ENCODE assay signal across 19 cellular contexts in the genomic region with DNA sequence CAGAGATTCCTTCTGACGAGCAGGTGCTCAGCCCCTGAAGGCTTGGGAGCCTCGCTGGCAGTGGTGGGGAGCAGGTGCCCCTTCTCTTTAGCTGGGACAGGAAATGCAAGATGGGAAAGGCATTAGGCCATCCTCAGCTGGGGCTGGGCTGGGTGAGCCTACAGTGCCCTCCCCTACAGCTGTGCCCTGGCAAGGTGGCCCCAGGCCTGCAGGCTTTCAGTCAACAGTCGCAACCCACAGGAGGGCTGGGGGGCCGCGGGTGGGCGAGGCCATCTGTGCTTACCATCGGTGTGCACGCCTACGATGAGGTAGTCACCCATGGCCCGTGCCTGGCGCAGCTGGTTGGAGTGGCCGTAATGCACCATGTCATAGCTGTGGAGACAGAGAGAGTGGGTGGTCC. TPM values are rescaled to one million over a fixed set of nuclear protein-coding genes. Genes with fewer than 3 reads are reported as not detected.
A peak's percentile ranks its signal among the peaks of the same experiment; 100 is the strongest.
DNase-seq lines count a peak whose midpoint lies in the region; ATAC-seq and TF ChIP-seq lines count a peak whose summit lies in the region.
"Had no signal": no experiment of that assay in that cellular context is flagged by ENCODE, and none has a peak within 500 bp of the region (broad histone marks: within the 10 kb centered on the region; RNA-seq: fewer than 3 reads in every experiment).

No MANE protein-coding gene starts in this region.

- CTCF ChIA-PET in IMR-90 (lab: Yijun Ruan, JAX), result no interaction called here

- 98% methylated on average over 7 of the region's 12 CpGs; no CpG with 5 or more reads in 1 of the 2 experiments for WGBS in IMR-90 (ENCODE audit: extremely low coverage in 2 of 2, insufficient read length in 1 of 2), 2 experiments
- WGBS in trophoblast cell (ENCODE audit: extremely low coverage, insufficient coverage, insufficient read length), result no CpG with 5 or more reads among the region's 12 CpGs

- H4K8ac ChIP-seq in IMR-90 (ENCODE audit: low read depth in 2 of 2, low read length in 2 of 2), result no peak overlapping the region
- H4K8ac ChIP-seq in trophoblast cell (ENCODE audit: low read depth, low read length), result no peak overlapping the region

- no peak overlapping the region for H3K23ac ChIP-seq in IMR-90 (ENCODE audit: low read depth, low read length)
- H3K23ac ChIP-seq in trophoblast cell (ENCODE audit: low read length), result no peak overlapping the region

- peak overlapping the region; percentile 29 for H3K4me3 Mint-ChIP-seq in activated T-cell treated with anti-CD3 and anti-CD28 coated beads, Interleukin-2, amount 50 U/mL, for 4 hours
- peak overlapping the region; percentile 66 to 93 (median 87) for H3K4me3 Mint-ChIP-seq in brain

- H3K9ac ChIP-seq in IMR-90 (ENCODE audit: low read depth, low read length), result no peak overlapping the region
- H3K9ac ChIP-seq in trophoblast cell (ENCODE audit: low read length), result no peak overlapping the region

- no peak overlapping the region for H4K91ac ChIP-seq in IMR-90 (ENCODE audit: insufficient read depth, low read depth, low read length)
- no peak overlapping the region for H4K91ac ChIP-seq in trophoblast cell (ENCODE audit: low read depth, low read length)

- H4K5ac ChIP-seq in IMR-90 (ENCODE audit: low read depth, low read length), result no peak overlapping the region

- H3K14ac ChIP-seq in IMR-90 (replicated peaks; ENCODE audit: low read depth, low read length) (no peak overlapping the region), trophoblast cell (ENCODE audit: low read length) (no peak overlapping the region)

- H3K79me2 ChIP-seq in trophoblast cell (ENCODE audit: control insufficient read depth, insufficient read depth, low read length, poor library complexity), result peaks cover 4% of the 10 kb centered on the region
- H3K79me2 ChIP-seq in osteoblast (ENCODE audit: insufficient read depth, low read length), result peaks cover 13% of the 10 kb centered on the region

- 0 out of 2 replicates have a peak, but pooled peaks cover 4% of the 10 kb centered on the region for H3K9me1 ChIP-seq in IMR-90 (ENCODE audit: insufficient read depth, low read length)

- H3K36me3 Mint-ChIP-seq in activated T-cell treated with anti-CD3 and anti-CD28 coated beads, Interleukin-2, amount 50 U/mL, for 4 hours (ENCODE audit: insufficient read depth), result peaks cover 10% of the 10 kb centered on the region
- H3K36me3 Mint-ChIP-seq in brain, result peaks cover 14% of the 10 kb centered on the region

- TF ChIP-seq RAD21 in IMR-90 (IDR thresholded peaks at IDR 0.05; ENCODE audit: low read length), result no peak

- no peak for ATAC-seq in activated T-cell treated with anti-CD3 and anti-CD28 coated beads, Interleukin-2, amount 50 U/mL, for 4 hours
- ATAC-seq in IMR-90 (ENCODE audit: low read depth), result no peak

- no peak overlapping the region for H2BK12ac ChIP-seq in trophoblast cell (ENCODE audit: low read length)

- no peak overlapping the region for H2BK5ac ChIP-seq in IMR-90 (ENCODE audit: low read depth, low read length, poor library complexity, severe bottlenecking)
- H2BK5ac ChIP-seq in trophoblast cell (ENCODE audit: low read depth, low read length, poor library complexity), result no peak overlapping the region

- intact Hi-C loops in IMR-90 (cut with micrococcal nuclease), result no loop called here
- intact Hi-C loops in breast epithelium (cut with DNase I; ENCODE audit: low total_unique reads), result no loop called here

- H3K4me2 ChIP-seq in IMR-90 (ENCODE audit: low read depth, low read length) (no peak overlapping the region), trophoblast cell (ENCODE audit: low read length) (no peak overlapping the region), osteoblast (ENCODE audit: insufficient read depth, low read length) (no peak overlapping the region)

- TF ChIP-seq POLR2A in IMR-90 (IDR thresholded peaks at IDR 0.05; ENCODE audit: low read depth, low read length), result no peak
- TF ChIP-seq POLR2A in breast epithelium (IDR thresholded peaks at IDR 0.05), result no peak

- H2AK5ac ChIP-seq in IMR-90 (ENCODE audit: low read depth, low read length) (no peak overlapping the region), trophoblast cell (ENCODE audit: low read length) (no peak overlapping the region)

- peak overlapping the region; percentile 35 for H2AK9ac ChIP-seq in IMR-90 (replicated peaks; ENCODE audit: low read depth, low read length, poor library complexity)

- no peaks in the 10 kb centered on the region for H3K9me3 Mint-ChIP-seq in activated T-cell treated with anti-CD3 and anti-CD28 coated beads, Interleukin-2, amount 50 U/mL, for 4 hours
- H3K9me3 Mint-ChIP-seq in brain, result no peaks in the 10 kb centered on the region

- dilution Hi-C loops in IMR-90 (cut with HindIII; ENCODE audit: low sequenced_read_pairs, unreplicated experiment), result no loop called here

- H3K18ac ChIP-seq in IMR-90 (ENCODE audit: low read depth, low read length) (no peak overlapping the region), trophoblast cell (ENCODE audit: low read length) (peak overlapping the region; percentile 3)

- POLR2A ChIA-PET in IMR-90 (lab: Charles Lee; ENCODE audit: unreplicated experiment), result no interaction called here

- no peak overlapping the region for H3K56ac ChIP-seq in IMR-90 (ENCODE audit: extremely low read depth, insufficient read depth, low read length)

- H3K27me3 ChIP-seq in IMR-90 (ENCODE audit: control insufficient read depth, insufficient read depth, low read length) (no peaks in the 10 kb centered on the region), trophoblast cell (ENCODE audit: insufficient read depth, low read length) (no peaks in the 10 kb centered on the region), breast epithelium (no peaks in the 10 kb centered on the region), osteoblast (ENCODE audit: insufficient read depth, low read length) (no peaks in the 10 kb centered on the region)
- H3K27me3 ChIP-seq: brain microvascular endothelial cell, right atrium auricular region, tibial nerve had no signal

- H2AFZ ChIP-seq in IMR-90 (replicated peaks; ENCODE audit: low read length, poor library complexity) (no peak overlapping the region), trophoblast cell (ENCODE audit: insufficient read depth, low read length, poor library complexity) (no peak overlapping the region), osteoblast (ENCODE audit: low read length) (no peak overlapping the region)

- H3K79me1 ChIP-seq in IMR-90 (ENCODE audit: low read depth in 1 of 2, low read length in 2 of 2) (peaks cover 0 to 22% of the 10 kb centered on the region in 2 experiments; a peak in 3 of 4 replicates), trophoblast cell (ENCODE audit: low read length) (peaks cover 3% of the 10 kb centered on the region)

- H2BK120ac ChIP-seq in IMR-90 (ENCODE audit: low read depth, low read length) (no peak overlapping the region), trophoblast cell (ENCODE audit: insufficient read depth, low read length, poor library complexity) (no peak overlapping the region)

- H3K4me3 ChIP-seq in IMR-90 (ENCODE audit: insufficient read depth, low read depth, low read length) (no peak overlapping the region), trophoblast cell (ENCODE audit: low read depth, low read length) (no peak overlapping the region), breast epithelium (no peak overlapping the region), osteoblast (ENCODE audit: insufficient read depth, low read length) (no peak overlapping the region)
- H3K4me3 ChIP-seq: right atrium auricular region, tibial nerve had no signal

- no peak overlapping the region for H3K4ac ChIP-seq in IMR-90 (ENCODE audit: low read depth, low read length)
- no peak overlapping the region for H3K4ac ChIP-seq in trophoblast cell (ENCODE audit: low read depth, low read length)

- H3K36me3 ChIP-seq in IMR-90 (ENCODE audit: control insufficient read depth, insufficient read depth, low read length) (peaks cover 34% of the 10 kb centered on the region), trophoblast cell (ENCODE audit: control insufficient read depth in 1 of 2, insufficient read depth in 2 of 2, low read length in 2 of 2) (peaks cover 74 to 75% of the 10 kb centered on the region in 2 experiments), breast epithelium (no peaks in the 10 kb centered on the region), osteoblast (ENCODE audit: insufficient read depth, low read length) (peaks cover 27% of the 10 kb centered on the region)

- H3K27ac ChIP-seq in IMR-90 (ENCODE audit: insufficient read depth, low read length), result no peak overlapping the region
- H3K27ac ChIP-seq in trophoblast cell (ENCODE audit: low read depth, low read length), result no peak overlapping the region
- no peak overlapping the region for H3K27ac ChIP-seq in breast epithelium
- H3K27ac ChIP-seq in osteoblast (ENCODE audit: low read depth, low read length), result no peak overlapping the region
- H3K27ac ChIP-seq: brain microvascular endothelial cell, right atrium auricular region had no signal

- H3K4me1 Mint-ChIP-seq in activated T-cell treated with anti-CD3 and anti-CD28 coated beads, Interleukin-2, amount 50 U/mL, for 4 hours (ENCODE audit: low read depth), result peaks cover 10% of the 10 kb centered on the region
- peaks cover 10% of the 10 kb centered on the region for H3K4me1 Mint-ChIP-seq in brain

- BruUV-seq in IMR-90 (replicated peaks; lab: Mats Ljungman, UMichigan), result no TSS peak

- no peak overlapping the region for H2BK15ac ChIP-seq in IMR-90 (ENCODE audit: low read depth, low read length)

- TF ChIP-seq CTCF in IMR-90 (conservative IDR thresholded peaks at IDR 0.05; ENCODE audit: low read depth, low read length) (no peak), brain (conservative IDR thresholded peaks at IDR 0.05) (no peak), breast epithelium (IDR thresholded peaks at IDR 0.05) (no peak), osteoblast (IDR thresholded peaks at IDR 0.05; ENCODE audit: extremely low read depth, low read depth, low read length) (no peak)

- H3K9me3 ChIP-seq in IMR-90 (ENCODE audit: control insufficient read depth, insufficient read depth, low read length), result no peaks in the 10 kb centered on the region
- H3K9me3 ChIP-seq in trophoblast cell (ENCODE audit: insufficient read depth, low read depth, low read length), result no peaks in the 10 kb centered on the region
- H3K9me3 ChIP-seq in breast epithelium, result no peaks in the 10 kb centered on the region
- H3K9me3 ChIP-seq in osteoblast (ENCODE audit: low read depth, low read length), result no peaks in the 10 kb centered on the region
- H3K9me3 ChIP-seq: right atrium auricular region, tibial nerve had no signal

- H3K27ac Mint-ChIP-seq in brain, result no peak overlapping the region

- H3K4me1 ChIP-seq in IMR-90 (ENCODE audit: control insufficient read depth, insufficient read depth, low read length) (peaks cover 5% of the 10 kb centered on the region), trophoblast cell (ENCODE audit: control insufficient read depth in 1 of 2, insufficient read depth in 2 of 2, low read length in 2 of 2) (peaks cover 6% of the 10 kb centered on the region in 2 experiments), breast epithelium (peaks cover 0 to 9% of the 10 kb centered on the region in 2 donors), osteoblast (ENCODE audit: insufficient read depth, low read length) (peaks cover 5% of the 10 kb centered on the region)

- DNase-seq in activated T-cell treated with anti-CD3 and anti-CD28 coated beads, Interleukin-2, amount 50 U/mL, for 4 hours, result no peak
- DNase-seq in activated T-cell treated with anti-CD3 and anti-CD28 coated beads for 4 hours (no peak), IMR-90 (no peak), trophoblast cell (no peak), SKM-1 treated with dmso at 0.1 percent for 144 hours (lab: John Stamatoyannopoulos, UW; ENCODE audit: unreplicated experiment) (no peak), breast epithelium (ENCODE audit: low spot score in 2 of 2) (no peak), osteoblast (ENCODE audit: insufficient read length, low spot score, missing footprints) (no peak)
- DNase-seq: activated gamma-delta T cell treated with Interleukin-2 at 50 U/mL for 16 hours; brain microvascular endothelial cell; H7; NCI-H187 treated with DMSO at 0.1 percent for 48 hours; NCI-H446 treated with DMSO at 0.1 percent for 48 hours; nucleus accumbens; RPMI8226; stimulated activated naive CD4-positive, alpha-beta T cell treated with Interleukin-2 at 50 U/mL for 16 hours; SW 1271 had no signal

- no peaks in the 10 kb centered on the region for H3K27me3 Mint-ChIP-seq in activated T-cell treated with anti-CD3 and anti-CD28 coated beads, Interleukin-2, amount 50 U/mL, for 4 hours (ENCODE audit: low read depth)
- no peaks in the 10 kb centered on the region for H3K27me3 Mint-ChIP-seq in brain

- H4K12ac ChIP-seq in trophoblast cell (ENCODE audit: low read depth, low read length), result no peak overlapping the region

- in situ Hi-C loops in IMR-90 (cut with MboI; ENCODE audit: low sequenced_read_pairs), result no loop called here

- H2BK20ac ChIP-seq in IMR-90 (ENCODE audit: low read depth, low read length), result no peak overlapping the region

- H4K20me1 ChIP-seq in IMR-90 (ENCODE audit: insufficient read depth, low read length) (peaks cover 14% of the 10 kb centered on the region), osteoblast (ENCODE audit: insufficient read depth, low read length) (peaks cover 16% of the 10 kb centered on the region)

RNA-seq across cellular contexts. Expression of a gene that starts 2.0 kb away (rescaled TPM):
- total RNA-seq in activated T-cell treated with anti-CD3 and anti-CD28 coated beads, Interleukin-2, amount 50 U/mL, for 4 hours, result 10 to 100 TPM; 23.5 to 25.8 (median 25.7) TPM
- 31.9 and 37.3 TPM in 2 replicates for total RNA-seq in IMR-90 (2012; rRNA removed)
- 38.5 and 43.0 TPM in 2 replicates for polyA plus RNA-seq in IMR-90 (2012; rRNA removed)
- 21.7 and 31.1 TPM in 2 replicates for polyA plus RNA-seq in IMR-90 (2012; cell fraction: cytosol; rRNA removed)
- polyA plus RNA-seq in IMR-90 (2012; cell fraction: nucleus; rRNA removed; ENCODE audit: low replicate concordance), result 47.8 and 104 TPM in 2 replicates
- polyA plus RNA-seq in brain (ENCODE audit: insufficient read depth, low read depth, low replicate concordance), result 49.3 TPM
- polyA plus RNA-seq in trophoblast cell (2013), result 27.8 and 28.9 TPM in 2 replicates
- 10 to 100 TPM; 22.9 to 69.4 (median 35.9) TPM for total RNA-seq in breast epithelium
- 61.6 and 67.0 TPM in 2 replicates for total RNA-seq in osteoblast

RNA-seq across cellular contexts. Expression of a gene that starts 7.2 kb away (rescaled TPM):
- under 1 TPM in 2 of 3 donors, not detected in 1; 0.14 to 0.24 TPM for total RNA-seq in activated T-cell treated with anti-CD3 and anti-CD28 coated beads, Interleukin-2, amount 50 U/mL, for 4 hours
- total RNA-seq in IMR-90 (2012; rRNA removed) (under 0.01 TPM in 1 of 2 replicates, not detected in the other), breast epithelium (1 to 10 TPM in 1 of 3 donors, not detected in 2; 2.0 TPM), osteoblast (under 0.01 TPM in 1 of 2 replicates, not detected in the other)
- polyA plus RNA-seq in IMR-90 (2012; rRNA removed) (0.51 and 1.2 TPM in 2 replicates), brain (ENCODE audit: insufficient read depth, low read depth, low replicate concordance) (2.6 TPM)
- 6.3 and 8.4 TPM in 2 replicates for polyA plus RNA-seq in IMR-90 (2012; cell fraction: cytosol; rRNA removed)
- 0.63 and 1.9 TPM in 2 replicates for polyA plus RNA-seq in IMR-90 (2012; cell fraction: nucleus; rRNA removed; ENCODE audit: low replicate concordance)
- 27.1 and 28.5 TPM in 2 replicates for polyA plus RNA-seq in trophoblast cell (2013)

RNA-seq across cellular contexts. Expression of a gene that starts 8.7 kb away (rescaled TPM):
- 10 to 100 TPM; 41.1 to 47.2 (median 46.3) TPM for total RNA-seq in activated T-cell treated with anti-CD3 and anti-CD28 coated beads, Interleukin-2, amount 50 U/mL, for 4 hours
- 13.9 and 14.5 TPM in 2 replicates for total RNA-seq in IMR-90 (2012; rRNA removed)
- 19.8 and 20.5 TPM in 2 replicates for polyA plus RNA-seq in IMR-90 (2012; rRNA removed)
- polyA plus RNA-seq in IMR-90 (2012; cell fraction: cytosol; rRNA removed), result 8.3 and 10.9 TPM in 2 replicates
- polyA plus RNA-seq in IMR-90 (2012; cell fraction: nucleus; rRNA removed; ENCODE audit: low replicate concordance), result 74.8 and 246 TPM in 2 replicates
- polyA plus RNA-seq in brain (ENCODE audit: insufficient read depth, low read depth, low replicate concordance), result 15.7 TPM
- 33.1 and 36.5 TPM in 2 replicates for polyA plus RNA-seq in trophoblast cell (2013)
- 10 to 100 TPM; 20.6 to 27.2 (median 25.8) TPM for total RNA-seq in breast epithelium
- total RNA-seq in osteoblast, result 15.0 and 22.1 TPM in 2 replicates

RNA-seq across cellular contexts. Expression of a gene that starts 17.7 kb away (rescaled TPM):
- 100 to 1,000 TPM; 128 to 157 (median 153) TPM for total RNA-seq in activated T-cell treated with anti-CD3 and anti-CD28 coated beads, Interleukin-2, amount 50 U/mL, for 4 hours
- total RNA-seq in IMR-90 (2012; rRNA removed) (183 and 242 TPM in 2 replicates), breast epithelium (100 to 1,000 TPM in 2 of 3 donors, 10 to 100 TPM in 1; 99.7 to 127 (median 117) TPM), osteoblast (105 and 123 TPM in 2 replicates)
- polyA plus RNA-seq in IMR-90 (2012; rRNA removed) (387 and 508 TPM in 2 replicates), brain (ENCODE audit: insufficient read depth, low read depth, low replicate concordance) (219 TPM)
- 1,074 and 1,088 TPM in 2 replicates for polyA plus RNA-seq in IMR-90 (2012; cell fraction: cytosol; rRNA removed)
- 252 and 310 TPM in 2 replicates for polyA plus RNA-seq in IMR-90 (2012; cell fraction: nucleus; rRNA removed; ENCODE audit: low replicate concordance)
- polyA plus RNA-seq in trophoblast cell (2013), result 320 and 330 TPM in 2 replicates

RNA-seq across cellular contexts. Expression of a gene that starts 17.8 kb away (rescaled TPM):
- total RNA-seq in activated T-cell treated with anti-CD3 and anti-CD28 coated beads, Interleukin-2, amount 50 U/mL, for 4 hours, result 100 to 1,000 TPM; 321 to 369 (median 324) TPM
- total RNA-seq in IMR-90 (2012; rRNA removed) (144 and 159 TPM in 2 replicates), breast epithelium (10 to 100 TPM; 37.4 to 69.5 (median 50.9) TPM), osteoblast (58.0 and 60.1 TPM in 2 replicates)
- polyA plus RNA-seq in IMR-90 (2012; rRNA removed) (88.6 and 112 TPM in 2 replicates), brain (ENCODE audit: insufficient read depth, low read depth, low replicate concordance) (118 TPM)
- polyA plus RNA-seq in IMR-90 (2012; cell fraction: cytosol; rRNA removed), result 102 and 133 TPM in 2 replicates
- 62.2 and 73.2 TPM in 2 replicates for polyA plus RNA-seq in IMR-90 (2012; cell fraction: nucleus; rRNA removed; ENCODE audit: low replicate concordance)
- polyA plus RNA-seq in trophoblast cell (2013), result 110 and 112 TPM in 2 replicates
